Comparison of ENCODE assay signal across 10 cellular contexts in genomic region chr18:5029622-5030021, GRCh38.
"Had no signal": no experiment of that assay in that cellular context is flagged by ENCODE, and none has a peak within 500 bp of the region (broad histone marks: within the 10 kb centered on the region; RNA-seq: fewer than 3 reads in every experiment).

No MANE protein-coding gene starts in this region.

- ATAC-seq: GM23338, HCT116, HepG2 had no signal

- H3K4me1 Mint-ChIP-seq: GM23338, H9, IgD-negative memory B cell had no signal

- H3K36me3 Mint-ChIP-seq: IgD-negative memory B cell had no signal

- DNase-seq: H9, HFFc6, KBM-7 had no signal

- H3K27ac Mint-ChIP-seq: GM23338, H9, HFFc6, IgD-negative memory B cell had no signal

- H3K4me3 Mint-ChIP-seq: GM23338, H9, HFFc6, IgD-negative memory B cell had no signal

- H3K27me3 Mint-ChIP-seq: IgD-negative memory B cell had no signal

- H3K4me3 ChIP-seq: GM23338 had no signal

- H3K4me2 ChIP-seq: GM23338 had no signal

- H3K27ac ChIP-seq: HL-60 had no signal

- H2AFZ ChIP-seq: GM23338 had no signal

- FAIRE-seq: H1, H54, HepG2 had no signal
